In genomic region chr7:25854059-25854458, GRCh38 we compare ENCODE assay signal across 15 cellular contexts.
A peak's percentile ranks its signal among the peaks of the same experiment; 100 is the strongest.
DNase-seq lines count a peak whose midpoint lies in the region; ATAC-seq, FAIRE-seq and TF ChIP-seq lines count a peak whose summit lies in the region.
"Had no signal": no experiment of that assay in that cellular context is flagged by ENCODE, and none has a peak within 500 bp of the region (broad histone marks: within the 10 kb centered on the region; RNA-seq: fewer than 3 reads in every experiment).

No MANE protein-coding gene starts in this region.

- no peak for DNase-seq in T-helper 1 cell
- no peak for DNase-seq in astrocyte (ENCODE audit: low read depth)
- no peak for DNase-seq in keratinocyte (ENCODE audit: low read depth, low spot score)
- no peak for DNase-seq in activated effector memory CD4-positive, alpha-beta T cell treated with anti-CD3 and anti-CD28 coated beads, Interleukin-2, amount 50 U/mL, for 16 hours
- no peak for DNase-seq in iPS-NIHi7 (ENCODE audit: extremely low spot score)
- DNase-seq: DMS79; effector memory CD8-positive, alpha-beta T cell; immature natural killer cell; NCI-H1417 treated with DMSO at 0.1 percent for 48 hours had no signal

- TF ChIP-seq CTCF in astrocyte (IDR thresholded peaks at IDR 0.05; ENCODE audit: insufficient read depth, low read depth, low read length) (no peak), keratinocyte (optimal IDR thresholded peaks at IDR 0.05 in 1 of 3, IDR thresholded peaks at IDR 0.05 in 1 of 3, conservative IDR thresholded peaks at IDR 0.05 in 1 of 3; ENCODE audit: extremely low read depth in 1 of 3, insufficient read depth in 2 of 3, low read length in 3 of 3) (no peak)

- H3K27ac ChIP-seq in astrocyte (ENCODE audit: low read depth, low read length) = no peak overlapping the region
- no peak overlapping the region for H3K27ac ChIP-seq in keratinocyte (ENCODE audit: control insufficient read depth, insufficient read depth, low read length)
- peak overlapping the region; percentile 77 for H3K27ac ChIP-seq in stomach smooth muscle (ENCODE audit: low read length)
- H3K27ac ChIP-seq: neutrophil had no signal

- no peak for ATAC-seq in GM18502 (IDR thresholded peaks at IDR 0.05; ENCODE audit: poor library complexity, unreplicated experiment)
- ATAC-seq: effector memory CD8-positive, alpha-beta T cell had no signal

- H3K27ac Mint-ChIP-seq in T-helper 1 cell treated with Interleukin-12 subunit alpha and Interleukin-12 subunit beta and Interleukin-4 antibody, amounts not matched to agents 30 μg/mL and 1 μg/mL, for 36 hours = no peak overlapping the region
- H3K27ac Mint-ChIP-seq in astrocyte (ENCODE audit: unreplicated experiment) = peak overlapping the region; percentile 91
- H3K27ac Mint-ChIP-seq: effector memory CD8-positive, alpha-beta T cell had no signal

- peaks cover 23% of the 10 kb centered on the region for H3K4me1 Mint-ChIP-seq in T-helper 1 cell treated with Interleukin-12 subunit alpha and Interleukin-12 subunit beta and Interleukin-4 antibody, amounts not matched to agents 30 μg/mL and 1 μg/mL, for 36 hours (ENCODE audit: low read depth)
- peaks cover 38% of the 10 kb centered on the region for H3K4me1 Mint-ChIP-seq in astrocyte (ENCODE audit: low read depth, unreplicated experiment)

- no peaks in the 10 kb centered on the region for H4K20me1 ChIP-seq in astrocyte (ENCODE audit: insufficient read depth, low read length)
- H4K20me1 ChIP-seq in keratinocyte (ENCODE audit: control insufficient read depth, extremely low read depth, insufficient read depth, low read length) = no peaks in the 10 kb centered on the region

- H3K4me3 ChIP-seq in astrocyte (ENCODE audit: insufficient read depth, low read depth, low read length) (no peak overlapping the region), keratinocyte (ENCODE audit: control insufficient read depth in 2 of 3, extremely low read depth in 1 of 3, insufficient read depth in 2 of 3, low read depth in 1 of 3, low read length in 3 of 3) (no peak overlapping the region), stomach smooth muscle (ENCODE audit: low read length in 2 of 2) (peak overlapping the region in 1 of 2 donors; percentile 22)

- H3K9me1 ChIP-seq in keratinocyte (ENCODE audit: control insufficient read depth, extremely low read depth, insufficient read depth, low read length) = no peaks in the 10 kb centered on the region

- FAIRE-seq in astrocyte (lab: Jason Lieb, UNC) (no peak), keratinocyte (lab: Jason Lieb, UNC) (no peak)
- FAIRE-seq: A204.1 had no signal

- H2AFZ ChIP-seq in astrocyte (ENCODE audit: low read depth, low read length) (no peak overlapping the region), keratinocyte (ENCODE audit: control insufficient read depth, low read length) (no peak overlapping the region)

- H3K9ac ChIP-seq in astrocyte (ENCODE audit: low read length) (no peak overlapping the region), keratinocyte (ENCODE audit: control insufficient read depth, extremely low read depth, insufficient read depth, low read length) (no peak overlapping the region), stomach smooth muscle (ENCODE audit: low read length in 2 of 2) (peak overlapping the region in 1 of 2 donors; percentile 42)

- H3K4me2 ChIP-seq in astrocyte (ENCODE audit: low read length) (peak overlapping the region; percentile 31), keratinocyte (ENCODE audit: control insufficient read depth, extremely low read depth, insufficient read depth, low read depth, low read length) (peak overlapping the region; percentile 98)

- H3K9me3 Mint-ChIP-seq in T-helper 1 cell treated with Interleukin-12 subunit alpha and Interleukin-12 subunit beta and Interleukin-4 antibody, amounts not matched to agents 30 μg/mL and 1 μg/mL, for 36 hours = no peaks in the 10 kb centered on the region
- no peaks in the 10 kb centered on the region for H3K9me3 Mint-ChIP-seq in astrocyte (ENCODE audit: unreplicated experiment)
- H3K9me3 Mint-ChIP-seq: effector memory CD8-positive, alpha-beta T cell; stimulated activated naive CD8-positive, alpha-beta T cell treated with anti-CD3 and anti-CD28 coated beads, Interleukin-15, Interleukin-2, amounts not matched to agents 100 ng/mL and 50 ng/mL, for 24 hours had no signal

- H3K4me1 ChIP-seq in astrocyte (ENCODE audit: insufficient read depth, low read length) (peaks cover 21% of the 10 kb centered on the region), keratinocyte (ENCODE audit: control insufficient read depth, extremely low read depth, insufficient read depth, low read length) (peaks cover 18% of the 10 kb centered on the region), stomach smooth muscle (ENCODE audit: control insufficient read depth, insufficient read depth, low read length) (peaks cover 44% of the 10 kb centered on the region)

- H3K36me3 ChIP-seq in astrocyte (ENCODE audit: insufficient read depth, low read length) (no peaks in the 10 kb centered on the region), keratinocyte (ENCODE audit: control insufficient read depth in 2 of 2, extremely low read depth in 1 of 2, insufficient read depth in 2 of 2, low read length in 2 of 2) (no peaks in the 10 kb centered on the region), stomach smooth muscle (ENCODE audit: control insufficient read depth in 2 of 2, insufficient read depth in 2 of 2, low read length in 2 of 2) (no peaks in the 10 kb centered on the region)
- H3K36me3 ChIP-seq: neutrophil had no signal

- H3K27me3 ChIP-seq in astrocyte (ENCODE audit: insufficient read depth, low read length) (peaks cover 48% of the 10 kb centered on the region), keratinocyte (ENCODE audit: control insufficient read depth, extremely low read depth, insufficient read depth, low read length) (no peaks in the 10 kb centered on the region), stomach smooth muscle (ENCODE audit: control insufficient read depth in 1 of 2, insufficient read depth in 2 of 2, low read length in 2 of 2) (peaks cover 20 to 28% of the 10 kb centered on the region in 2 donors)

- peaks cover 50% of the 10 kb centered on the region for H3K27me3 Mint-ChIP-seq in T-helper 1 cell treated with Interleukin-12 subunit alpha and Interleukin-12 subunit beta and Interleukin-4 antibody, amounts not matched to agents 30 μg/mL and 1 μg/mL, for 36 hours (ENCODE audit: low read depth)
- peaks cover 6% of the 10 kb centered on the region for H3K27me3 Mint-ChIP-seq in astrocyte (ENCODE audit: low read depth, unreplicated experiment)

- H3K79me2 ChIP-seq in astrocyte (ENCODE audit: insufficient read depth, low read length) = no peaks in the 10 kb centered on the region
- no peaks in the 10 kb centered on the region for H3K79me2 ChIP-seq in keratinocyte (ENCODE audit: control insufficient read depth, insufficient read depth, low read length)

- peak overlapping the region; percentile 6 for H3K4me3 Mint-ChIP-seq in T-helper 1 cell treated with Interleukin-12 subunit alpha and Interleukin-12 subunit beta and Interleukin-4 antibody, amounts not matched to agents 30 μg/mL and 1 μg/mL, for 36 hours
- H3K4me3 Mint-ChIP-seq in astrocyte (ENCODE audit: unreplicated experiment) = peak overlapping the region; percentile 31
- H3K4me3 Mint-ChIP-seq: effector memory CD8-positive, alpha-beta T cell; stimulated activated naive CD8-positive, alpha-beta T cell treated with anti-CD3 and anti-CD28 coated beads, Interleukin-15, Interleukin-2, amounts not matched to agents 100 ng/mL and 50 ng/mL, for 24 hours had no signal

- dilution Hi-C loops in keratinocyte (cut with MboI; ENCODE audit: extremely low pct_ligation_motif_present, low sequenced_read_pairs) = no loop called here

- no peaks in the 10 kb centered on the region for H3K9me3 ChIP-seq in astrocyte (ENCODE audit: insufficient read depth, low read depth, low read length)
- H3K9me3 ChIP-seq in keratinocyte (ENCODE audit: control insufficient read depth, low read depth, low read length) = no peaks in the 10 kb centered on the region
- H3K9me3 ChIP-seq in stomach smooth muscle (ENCODE audit: control insufficient read depth in 2 of 2, low read length in 2 of 2) = no peaks in the 10 kb centered on the region

- H3K36me3 Mint-ChIP-seq in T-helper 1 cell treated with Interleukin-12 subunit alpha and Interleukin-12 subunit beta and Interleukin-4 antibody, amounts not matched to agents 30 μg/mL and 1 μg/mL, for 36 hours (ENCODE audit: low read depth) = peaks cover 2% of the 10 kb centered on the region
- no peaks in the 10 kb centered on the region for H3K36me3 Mint-ChIP-seq in astrocyte (ENCODE audit: low read depth, unreplicated experiment)
